9 cellular contexts compared by ENCODE assay signal in the genomic region with DNA sequence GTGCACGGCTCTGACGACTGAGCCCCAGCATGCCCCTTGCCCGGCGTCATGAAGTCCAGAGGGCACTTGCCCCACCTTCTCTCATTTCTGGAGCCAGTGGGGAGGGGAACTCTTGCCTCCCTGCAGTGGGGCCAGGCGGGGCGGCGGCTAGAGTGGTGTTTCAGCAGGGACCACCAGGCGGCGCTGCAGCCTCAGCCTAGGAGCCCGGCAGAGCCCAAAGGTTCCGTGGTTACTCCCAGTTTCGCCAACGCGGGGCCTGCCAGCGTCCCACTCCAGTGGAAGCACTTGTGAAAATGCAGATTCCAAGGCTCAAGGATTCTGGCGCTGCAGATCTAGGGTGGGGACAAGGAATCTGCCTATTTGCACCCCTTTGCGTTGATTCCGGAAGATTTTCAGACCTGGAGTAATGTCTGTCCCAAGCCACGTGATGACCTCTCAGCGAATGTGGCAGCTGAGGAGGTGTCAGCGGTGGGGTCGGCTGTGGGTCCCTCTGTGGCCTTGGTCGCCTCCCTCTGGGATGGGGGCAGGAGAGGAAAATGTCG. TPM values are rescaled to one million over a fixed set of nuclear protein-coding genes. Genes with fewer than 3 reads are reported as not detected.
DNase-seq lines count a peak whose midpoint lies in the region; ATAC-seq and TF ChIP-seq lines count a peak whose summit lies in the region.
"Had no signal": no experiment of that assay in that cellular context is flagged by ENCODE, and none has a peak within 500 bp of the region (broad histone marks: within the 10 kb centered on the region; RNA-seq: fewer than 3 reads in every experiment).

No MANE protein-coding gene starts in this region.

- no peak overlapping the region for H3K4me3 Mint-ChIP-seq in activated T-helper 1 cell treated with anti-CD3 and anti-CD28 coated beads, Interleukin-12 subunit alpha, Interleukin-12 subunit beta, Interleukin-2, Interleukin-4 antibody, amounts not matched to agents 30 ng/mL and 10 ng/mL and 1 ng/mL, durations not matched to agents 14 hours and 24 hours and 36 hours
- peak overlapping the region in 1 of 10 donors; percentile 10 for H3K4me3 Mint-ChIP-seq in naive thymus-derived CD8-positive, alpha-beta T cell
- H3K4me3 Mint-ChIP-seq: activated naive CD4-positive, alpha-beta T cell treated with anti-CD3 and anti-CD28 coated beads, Interleukin-2, amount 50 U/mL, for 24 hours had no signal

- H3K4me1 ChIP-seq in OCI-LY3 (ENCODE audit: low read length) = peaks cover 14% of the 10 kb centered on the region
- H3K4me1 ChIP-seq in transverse colon = peaks cover 0 to 8% (median 5%) of the 10 kb centered on the region in 4 donors

- H3K4me3 ChIP-seq in HL-60 (replicated peaks; ENCODE audit: insufficient read depth, low read length) = no peak overlapping the region
- H3K4me3 ChIP-seq in OCI-LY3 (ENCODE audit: low read length) = no peak overlapping the region
- H3K4me3 ChIP-seq in fibroblast of pulmonary artery (replicated peaks; ENCODE audit: low read depth, low read length) = no peak overlapping the region
- H3K4me3 ChIP-seq in transverse colon = peak overlapping the region in 1 of 4 donors; percentile 22

- peak; percentile 14 for DNase-seq in DMS79 (lab: John Stamatoyannopoulos, UW)
- peak in 1 of 2 experiments; percentile 67 for DNase-seq in HL-60 (ENCODE audit: low read depth in 1 of 2, low spot score in 1 of 2)
- DNase-seq in activated T-helper 1 cell treated with anti-CD3 and anti-CD28 coated beads, Interleukin-12 subunit alpha, Interleukin-12 subunit beta, Interleukin-2, Interleukin-4 antibody, amounts not matched to agents 30 ng/mL and 10 ng/mL and 1 ng/mL, durations not matched to agents 14 hours and 24 hours and 36 hours (ENCODE audit: low spot score) = peak; percentile 35
- peak; percentile 63 for DNase-seq in fibroblast of pulmonary artery (ENCODE audit: low read depth)
- peak in 9 of 10 donors; percentile 11 to 53 (median 41) for DNase-seq in naive thymus-derived CD8-positive, alpha-beta T cell
- DNase-seq in transverse colon = peak; percentile 77
- no peak for DNase-seq in NCI-H128 (lab: John Stamatoyannopoulos, UW; ENCODE audit: unreplicated experiment)

- H2AFZ ChIP-seq in OCI-LY3 (ENCODE audit: low read depth, low read length) = no peak overlapping the region

- no peaks in the 10 kb centered on the region for H4K20me1 ChIP-seq in OCI-LY3 (ENCODE audit: insufficient read depth, low read length)

- H3K27me3 ChIP-seq in HL-60 (ENCODE audit: insufficient read depth, poor library complexity, severe bottlenecking) = no peaks in the 10 kb centered on the region
- H3K27me3 ChIP-seq in OCI-LY3 (ENCODE audit: low read depth, low read length) = no peaks in the 10 kb centered on the region
- no peaks in the 10 kb centered on the region for H3K27me3 ChIP-seq in transverse colon

- H3K36me3 ChIP-seq in OCI-LY3 (replicated peaks; ENCODE audit: low read depth, low read length) (peaks cover 31% of the 10 kb centered on the region), transverse colon (no peaks in the 10 kb centered on the region)

- TF ChIP-seq EP300 in transverse colon (IDR thresholded peaks at IDR 0.05; ENCODE audit: low read depth) = no peak

- in situ Hi-C loops in transverse colon (cut with MboI; ENCODE audit: low pct_ligation_motif_present in 1 of 4, low pct_unique_long_range_greater_than_20kb in 1 of 4, low sequenced_read_pairs in 3 of 4) = loop anchor here (5.0 to 10.0 kb wide), 3 partner anchors 284 to 294 kb away; no protein-coding TSS in a partner anchor

- H3K4me2 ChIP-seq in OCI-LY3 (ENCODE audit: low read length) = no peak overlapping the region

- intact Hi-C loops in activated T-helper 1 cell treated with anti-CD3 and anti-CD28 coated beads, Interleukin-12 subunit alpha, Interleukin-12 subunit beta, Interleukin-2, Interleukin-4 antibody, amounts not matched to agents 30 ng/mL and 10 ng/mL and 1 ng/mL, durations not matched to agents 14 hours and 24 hours and 36 hours (cut with micrococcal nuclease) = loop anchor here (1.0 to 10.0 kb wide), 3 partner anchors 273 to 336 kb away; no protein-coding TSS in a partner anchor
- intact Hi-C loops in transverse colon (cut with DNase I; ENCODE audit: low total_unique reads) = loop anchor here (2.0 to 5.0 kb wide), 2 partner anchors 271 to 290 kb away; no protein-coding TSS in a partner anchor

- H3K9me3 Mint-ChIP-seq in activated T-helper 1 cell treated with anti-CD3 and anti-CD28 coated beads, Interleukin-12 subunit alpha, Interleukin-12 subunit beta, Interleukin-2, Interleukin-4 antibody, amounts not matched to agents 30 ng/mL and 10 ng/mL and 1 ng/mL, durations not matched to agents 14 hours and 24 hours and 36 hours = no peaks in the 10 kb centered on the region
- peaks cover 0 to 3% (median 0%) of the 10 kb centered on the region in 9 donors for H3K9me3 Mint-ChIP-seq in naive thymus-derived CD8-positive, alpha-beta T cell
- H3K9me3 Mint-ChIP-seq: activated naive CD4-positive, alpha-beta T cell treated with anti-CD3 and anti-CD28 coated beads, Interleukin-2, amount 50 U/mL, for 24 hours had no signal

- H3K27ac Mint-ChIP-seq in activated T-helper 1 cell treated with anti-CD3 and anti-CD28 coated beads, Interleukin-12 subunit alpha, Interleukin-12 subunit beta, Interleukin-2, Interleukin-4 antibody, amounts not matched to agents 30 ng/mL and 10 ng/mL and 1 ng/mL, durations not matched to agents 14 hours and 24 hours and 36 hours = no peak overlapping the region
- peak overlapping the region in 1 of 10 donors; percentile 36 for H3K27ac Mint-ChIP-seq in naive thymus-derived CD8-positive, alpha-beta T cell

- TF ChIP-seq CTCF in HL-60 (IDR thresholded peaks at IDR 0.05; ENCODE audit: insufficient read depth, low read length) (peak; percentile 78), OCI-LY3 (IDR thresholded peaks at IDR 0.05; ENCODE audit: low read depth, low read length) (peak; percentile 78), fibroblast of pulmonary artery (IDR thresholded peaks at IDR 0.05; ENCODE audit: low read length, missing control alignments) (peak; percentile 85), transverse colon (IDR thresholded peaks at IDR 0.05) (peak; percentile 94 to 98 (median 96))

- H3K27ac ChIP-seq in HL-60 (replicated peaks) (no peak overlapping the region), OCI-LY3 (ENCODE audit: low read length) (no peak overlapping the region), transverse colon (no peak overlapping the region)

- no peaks in the 10 kb centered on the region for H3K27me3 Mint-ChIP-seq in activated T-helper 1 cell treated with anti-CD3 and anti-CD28 coated beads, Interleukin-12 subunit alpha, Interleukin-12 subunit beta, Interleukin-2, Interleukin-4 antibody, amounts not matched to agents 30 ng/mL and 10 ng/mL and 1 ng/mL, durations not matched to agents 14 hours and 24 hours and 36 hours (ENCODE audit: insufficient read depth)
- no peaks in the 10 kb centered on the region for H3K27me3 Mint-ChIP-seq in naive thymus-derived CD8-positive, alpha-beta T cell
- H3K27me3 Mint-ChIP-seq: activated naive CD4-positive, alpha-beta T cell treated with anti-CD3 and anti-CD28 coated beads, Interleukin-2, amount 50 U/mL, for 24 hours had no signal

- peak; percentile 52 to 53 for ATAC-seq in naive thymus-derived CD8-positive, alpha-beta T cell

- no peak for TF ChIP-seq POLR2A in transverse colon (IDR thresholded peaks at IDR 0.05)

- peaks cover 36% of the 10 kb centered on the region for H3K4me1 Mint-ChIP-seq in activated T-helper 1 cell treated with anti-CD3 and anti-CD28 coated beads, Interleukin-12 subunit alpha, Interleukin-12 subunit beta, Interleukin-2, Interleukin-4 antibody, amounts not matched to agents 30 ng/mL and 10 ng/mL and 1 ng/mL, durations not matched to agents 14 hours and 24 hours and 36 hours (ENCODE audit: low read depth)
- peaks cover 10 to 24% (median 16%) of the 10 kb centered on the region in 4 donors for H3K4me1 Mint-ChIP-seq in naive thymus-derived CD8-positive, alpha-beta T cell

- peaks cover 36% of the 10 kb centered on the region for H3K36me3 Mint-ChIP-seq in activated T-helper 1 cell treated with anti-CD3 and anti-CD28 coated beads, Interleukin-12 subunit alpha, Interleukin-12 subunit beta, Interleukin-2, Interleukin-4 antibody, amounts not matched to agents 30 ng/mL and 10 ng/mL and 1 ng/mL, durations not matched to agents 14 hours and 24 hours and 36 hours (ENCODE audit: low read depth)
- H3K36me3 Mint-ChIP-seq in naive thymus-derived CD8-positive, alpha-beta T cell = peaks cover 0 to 2% (median 0%) of the 10 kb centered on the region in 3 donors

- H3K9me3 ChIP-seq in OCI-LY3 (ENCODE audit: insufficient read depth, low read length) (0 out of 2 replicates have a peak, but pooled peaks cover 1% of the 10 kb centered on the region), transverse colon (no peaks in the 10 kb centered on the region)

- H3K79me2 ChIP-seq in OCI-LY3 (ENCODE audit: low read length) = no peaks in the 10 kb centered on the region

- 0 to 36% methylated on average over 2 to 24 of the region's 24 CpGs for WGBS in transverse colon (ENCODE audit: low coverage in 1 of 2), 2 donors

- POLR2A ChIA-PET in naive thymus-derived CD8-positive, alpha-beta T cell (lab: Charles Lee) = no interaction called here

- H3K9ac ChIP-seq in OCI-LY3 (ENCODE audit: low read length) = no peak overlapping the region

RNA-seq across cellular contexts. Expression of a gene that starts 55.7 kb away (rescaled TPM):
- total RNA-seq in activated T-helper 1 cell treated with anti-CD3 and anti-CD28 coated beads, Interleukin-12 subunit alpha, Interleukin-12 subunit beta, Interleukin-2, Interleukin-4 antibody, amounts not matched to agents 30 ng/mL and 10 ng/mL and 1 ng/mL, durations not matched to agents 14 hours and 24 hours and 36 hours = 499 and 500 TPM in 2 replicates
- total RNA-seq in naive thymus-derived CD8-positive, alpha-beta T cell = 10 to 100 TPM; 24.1 to 28.7 TPM
- 10 to 100 TPM; 21.1 to 29.9 (median 21.1) TPM for polyA plus RNA-seq in naive thymus-derived CD8-positive, alpha-beta T cell
- total RNA-seq in transverse colon = 10 to 100 TPM in 3 of 4 donors, 1 to 10 TPM in 1; 7.9 to 23.1 (median 14.0) TPM

Comparison
In these comparisons a context has a peak if more than half of its experiments do, and no peak if none do; other contexts are left out.
1. RNA of a gene that starts 55.7 kb away (total RNA-seq): 499 to 500 TPM in activated T-helper 1 cell treated with anti-CD3 and anti-CD28 coated beads, Interleukin-12 subunit alpha, Interleukin-12 subunit beta, Interleukin-2, Interleukin-4 antibody, amounts not matched to agents 30 ng/mL and 10 ng/mL and 1 ng/mL, durations not matched to agents 14 hours and 24 hours and 36 hours; 24.1 to 28.7 TPM in naive thymus-derived CD8-positive, alpha-beta T cell and 7.9 to 23.1 TPM in transverse colon; every median in the first group is over 10 times any median in the second.
2. Peak in every context shown above with its lines, with median percentiles within 50 percentile points of each other: CTCF ChIP-seq.